ENCODE assay signal across 9 cellular contexts in the genomic region with DNA sequence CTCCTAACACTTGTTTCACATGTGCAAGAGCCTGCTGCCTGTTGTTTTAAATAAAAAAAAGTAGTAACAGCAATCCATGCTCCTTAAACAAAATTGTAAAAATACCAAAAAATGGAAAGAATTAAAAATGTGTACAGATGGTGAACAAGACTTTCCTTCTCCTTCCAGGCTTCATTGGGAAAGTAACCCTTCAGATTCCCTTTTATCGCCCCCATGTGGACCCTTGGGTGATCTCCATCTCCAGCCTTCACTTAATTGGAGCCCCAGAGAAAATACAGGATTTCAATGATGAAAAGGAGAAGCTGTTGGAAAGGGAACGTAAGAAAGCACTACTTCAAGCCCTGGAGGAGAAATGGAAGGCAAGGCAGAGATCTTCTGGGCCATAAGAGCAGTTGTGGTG. TPM values are rescaled to one million over a fixed set of nuclear protein-coding genes. Genes with fewer than 3 reads are reported as not detected.
DNase-seq lines count a peak whose midpoint lies in the region; ATAC-seq and TF ChIP-seq lines count a peak whose summit lies in the region.
"Had no signal": no experiment of that assay in that cellular context is flagged by ENCODE, and none has a peak within 500 bp of the region (broad histone marks: within the 10 kb centered on the region; RNA-seq: fewer than 3 reads in every experiment).

No MANE protein-coding gene starts in this region.

- ATAC-seq in HG03342 (IDR thresholded peaks at IDR 0.05; ENCODE audit: unreplicated experiment) (no peak), HG02759 (IDR thresholded peaks at IDR 0.05; ENCODE audit: unreplicated experiment) (no peak), HG03354 (IDR thresholded peaks at IDR 0.05; ENCODE audit: poor library complexity, severe bottlenecking, unreplicated experiment) (no peak)

- POLR2A ChIA-PET in BJ (lab: Charles Lee) = no interaction called here

- DNase-seq in BJ (ENCODE audit: low read depth) = no peak
- peak; percentile 32 for DNase-seq in GM13976 (ENCODE audit: low spot score)
- DNase-seq in iPS-NIHi11 (ENCODE audit: low spot score) = peak; percentile 71
- no peak for DNase-seq in NCI-H446 treated with DMSO at 0.1 percent for 48 hours (lab: John Stamatoyannopoulos, UW)
- DNase-seq: T1000 had no signal

- H3K27me3 ChIP-seq in BJ (ENCODE audit: control insufficient read depth, insufficient read depth, low read length) = no peaks in the 10 kb centered on the region

- H3K4me3 ChIP-seq in BJ (ENCODE audit: low read depth, low read length) = no peak overlapping the region

- CTCF ChIA-PET in BJ (lab: Yijun Ruan, JAX) = interaction anchor here (0.6 to 1.7 kb wide), 4 partner anchors 13 to 119 kb away, joined by 3 to 4 read pairs (median 3); no protein-coding TSS in a partner anchor

- H3K27ac ChIP-seq in VCaP = peak overlapping the region; percentile 42

- peaks cover 10% of the 10 kb centered on the region for H3K36me3 ChIP-seq in BJ (ENCODE audit: control insufficient read depth, insufficient read depth, low read length)

- in situ Hi-C loops in GM13976 (cut with MboI; ENCODE audit: low sequenced_read_pairs, unreplicated experiment) = no loop called here

- TF ChIP-seq CTCF in BJ (IDR thresholded peaks at IDR 0.05; ENCODE audit: insufficient read depth, low read depth, low read length) (peak; percentile 35; the same call in 1 of the 2 replicates), GM13976 (IDR thresholded peaks at IDR 0.05; ENCODE audit: borderline replicate concordance, control extremely low read depth, extremely low read depth, insufficient read depth, missing control alignments) (peak; percentile 26), VCaP (conservative IDR thresholded peaks at IDR 0.05) (peak; percentile 24; the same call in 1 of the 2 replicates)

RNA-seq across cellular contexts. Expression of a gene that starts 14.2 kb away (rescaled TPM):
- 22.3 and 23.1 TPM in 2 replicates for polyA plus RNA-seq in BJ (2011; rRNA removed)
- polyA minus RNA-seq in BJ (2011; rRNA and poly(A)+ RNA removed) = 47.2 and 59.9 TPM in 2 replicates

Comparison
In these comparisons a context has a peak if more than half of its experiments do, and no peak if none do; other contexts are left out.
1. DNase-seq: peak in GM13976 (single experiment) and iPS-NIHi11 (single experiment); none in BJ (single experiment) and NCI-H446 treated with DMSO at 0.1 percent for 48 hours (single experiment).
2. Peak in every context shown above with its lines, with median percentiles within 50 percentile points of each other: CTCF ChIP-seq.